In the genomic region with DNA sequence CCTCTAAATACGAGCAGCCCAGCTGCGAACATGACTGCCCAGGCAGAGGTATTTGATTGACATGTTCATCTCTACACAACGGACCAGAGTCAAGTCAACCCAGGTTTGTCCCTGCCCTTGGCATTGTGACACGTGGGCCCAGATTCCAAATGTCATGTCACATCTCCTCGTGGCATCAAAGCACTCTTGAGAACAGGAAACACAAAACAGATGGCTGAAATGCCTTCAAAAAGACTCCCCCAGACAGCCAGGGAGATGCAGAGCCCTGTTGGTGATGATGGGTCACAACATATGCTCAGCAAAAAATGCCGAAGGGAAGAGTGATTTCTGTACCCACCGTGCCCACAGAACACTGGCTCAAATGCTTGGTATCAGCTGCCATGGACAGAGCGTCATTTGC, we compare ENCODE assay signal across 30 cellular contexts.
"Had no signal": no experiment of that assay in that cellular context is flagged by ENCODE, and none has a peak within 500 bp of the region (broad histone marks: within the 10 kb centered on the region; RNA-seq: fewer than 3 reads in every experiment).

No MANE protein-coding gene starts in this region.

- H3K4me1 Mint-ChIP-seq: activated CD4-positive, alpha-beta T cell treated with anti-CD3 and anti-CD28 coated beads, Interleukin-2, amount 10 ng/mL, durations not matched to agents 24 days and 14 days; activated naive CD8-positive, alpha-beta T cell treated with anti-CD3 and anti-CD28 coated beads for 36 hours; nephron progenitor cell; stimulated activated naive B cell treated with anti-CD40 and anti-IgM and Interleukin-4, amounts not matched to agents 10 μg/mL and 1 μg/mL and 100 μg/mL, for 72 hours had no signal

- H3K4me3 ChIP-seq: ascending aorta, cardiac muscle cell, heart right ventricle, lower lobe of right lung, stomach, thyroid gland, upper lobe of right lung had no signal

- H3K27ac ChIP-seq: ascending aorta, cardiac muscle cell, foreskin keratinocyte, heart right ventricle, lower lobe of right lung, neutrophil, stomach, thyroid gland, upper lobe of right lung had no signal

- H3K9me3 Mint-ChIP-seq: activated CD4-positive, alpha-beta memory T cell treated with anti-CD3 and anti-CD28 coated beads for 36 hours; activated CD4-positive, alpha-beta T cell treated with anti-CD3 and anti-CD28 coated beads, Interleukin-2, amount 10 ng/mL, durations not matched to agents 24 days and 14 days; activated naive CD4-positive, alpha-beta T cell treated with anti-CD3 and anti-CD28 coated beads for 36 hours; activated naive CD8-positive, alpha-beta T cell treated with anti-CD3 and anti-CD28 coated beads for 36 hours; activated T-helper 1 cell treated with anti-CD3 and anti-CD28 coated beads, Interleukin-12 subunit alpha, Interleukin-12 subunit beta, Interleukin-2, Interleukin-4 antibody, amounts not matched to agents 30 ng/mL and 10 ng/mL and 1 ng/mL, durations not matched to agents 14 hours and 24 hours and 36 hours; brain; nephron progenitor cell; stimulated activated naive B cell treated with anti-CD40 and anti-IgM and Interleukin-4, amounts not matched to agents 10 μg/mL and 1 μg/mL and 100 μg/mL, for 72 hours had no signal

- H3K36me3 ChIP-seq: ascending aorta, cardiac muscle cell, heart right ventricle, lower lobe of right lung, neutrophil, stomach, thyroid gland, upper lobe of right lung had no signal

- H3K36me3 Mint-ChIP-seq: activated CD4-positive, alpha-beta memory T cell treated with anti-CD3 and anti-CD28 coated beads for 36 hours; activated naive CD8-positive, alpha-beta T cell treated with anti-CD3 and anti-CD28 coated beads for 36 hours; brain; stimulated activated naive B cell treated with anti-CD40 and anti-IgM and Interleukin-4, amounts not matched to agents 10 μg/mL and 1 μg/mL and 100 μg/mL, for 72 hours had no signal

- H3K4me3 Mint-ChIP-seq: activated CD4-positive, alpha-beta memory T cell treated with anti-CD3 and anti-CD28 coated beads for 36 hours; activated CD4-positive, alpha-beta T cell treated with anti-CD3 and anti-CD28 coated beads, Interleukin-2, amount 10 ng/mL, durations not matched to agents 24 days and 14 days; activated naive CD4-positive, alpha-beta T cell treated with anti-CD3 and anti-CD28 coated beads for 36 hours; activated naive CD8-positive, alpha-beta T cell treated with anti-CD3 and anti-CD28 coated beads for 36 hours; activated T-helper 1 cell treated with anti-CD3 and anti-CD28 coated beads, Interleukin-12 subunit alpha, Interleukin-12 subunit beta, Interleukin-2, Interleukin-4 antibody, amounts not matched to agents 30 ng/mL and 10 ng/mL and 1 ng/mL, durations not matched to agents 14 hours and 24 hours and 36 hours; brain; nephron progenitor cell; stimulated activated naive B cell treated with anti-CD40 and anti-IgM and Interleukin-4, amounts not matched to agents 10 μg/mL and 1 μg/mL and 100 μg/mL, for 72 hours; T-helper 17 cell had no signal

- ATAC-seq: esophagus mucosa; foreskin keratinocyte; heart right ventricle; left lobe of liver; lower lobe of right lung; sciatic nerve; stimulated activated naive B cell treated with anti-CD40 and anti-IgM and Interleukin-4, amounts not matched to agents 10 μg/mL and 1 μg/mL and 100 μg/mL, for 72 hours; T-helper 17 cell; upper lobe of right lung had no signal

- H3K27me3 ChIP-seq: ascending aorta, cardiac muscle cell, foreskin keratinocyte, heart right ventricle, neutrophil, stomach, thyroid gland, upper lobe of right lung had no signal

- H3K27ac Mint-ChIP-seq: activated CD4-positive, alpha-beta memory T cell treated with anti-CD3 and anti-CD28 coated beads for 36 hours; activated CD4-positive, alpha-beta T cell treated with anti-CD3 and anti-CD28 coated beads, Interleukin-2, amount 10 ng/mL, durations not matched to agents 24 days and 14 days; activated naive CD4-positive, alpha-beta T cell treated with anti-CD3 and anti-CD28 coated beads for 36 hours; activated naive CD8-positive, alpha-beta T cell treated with anti-CD3 and anti-CD28 coated beads for 36 hours; activated T-helper 1 cell treated with anti-CD3 and anti-CD28 coated beads, Interleukin-12 subunit alpha, Interleukin-12 subunit beta, Interleukin-2, Interleukin-4 antibody, amounts not matched to agents 30 ng/mL and 10 ng/mL and 1 ng/mL, durations not matched to agents 14 hours and 24 hours and 36 hours; brain; nephron progenitor cell; progenitor cell of endocrine pancreas; stimulated activated naive B cell treated with anti-CD40 and anti-IgM and Interleukin-4, amounts not matched to agents 10 μg/mL and 1 μg/mL and 100 μg/mL, for 72 hours; T-helper 17 cell had no signal

- DNase-seq: activated CD4-positive, alpha-beta memory T cell treated with anti-CD3 and anti-CD28 coated beads for 36 hours; activated CD4-positive, alpha-beta T cell treated with anti-CD3 and anti-CD28 coated beads, Interleukin-2, amount 10 ng/mL, durations not matched to agents 24 days and 14 days; activated CD4-positive, CD25-positive, alpha-beta regulatory T cell treated with anti-CD3 and anti-CD28 coated beads, Interleukin-2, amount 50 U/mL, for 72 hours; activated CD8-positive, alpha-beta memory T cell treated with anti-CD3 and anti-CD28 coated beads, Interleukin-2, amount 50 U/mL, for 4 hours; activated effector memory CD4-positive, alpha-beta T cell treated with anti-CD3 and anti-CD28 coated beads, Interleukin-2, amount 50 U/mL, for 16 hours; activated naive CD4-positive, alpha-beta T cell treated with anti-CD3 and anti-CD28 coated beads for 36 hours; activated naive CD8-positive, alpha-beta T cell treated with anti-CD3 and anti-CD28 coated beads for 36 hours; activated T-cell treated with anti-CD3 and anti-CD28 coated beads, Interleukin-2, amount 50 U/mL, for 1 hour; foreskin keratinocyte; heart right ventricle; lower lobe of right lung; mesenchymal stem cell; nephron progenitor cell; small intestine; stimulated activated CD4-positive, alpha-beta T cell treated with anti-CD3 and anti-CD28 coated beads, Interleukin-4, amount 100 ng/mL, for 24 hours; stimulated activated CD8-positive, alpha-beta memory T cell treated with anti-CD3 and anti-CD28 coated beads, Interleukin-4, amount 100 ng/mL, for 48 hours; stimulated activated naive B cell treated with anti-CD40 and anti-IgM and Interleukin-4, amounts not matched to agents 10 μg/mL and 1 μg/mL and 100 μg/mL, for 72 hours; stomach; T-helper 17 cell; thyroid gland; upper lobe of right lung had no signal

- H3K9me3 ChIP-seq: ascending aorta, heart right ventricle, lower lobe of right lung, neutrophil, stomach, thyroid gland, upper lobe of right lung had no signal

- H3K4me1 ChIP-seq: ascending aorta, foreskin keratinocyte, heart right ventricle, lower lobe of right lung, stomach, thyroid gland, upper lobe of right lung had no signal

- H3K27me3 Mint-ChIP-seq: activated CD4-positive, alpha-beta T cell treated with anti-CD3 and anti-CD28 coated beads, Interleukin-2, amount 10 ng/mL, durations not matched to agents 24 days and 14 days had no signal
